ENCODE assay signal across 14 cellular contexts in the genomic region with DNA sequence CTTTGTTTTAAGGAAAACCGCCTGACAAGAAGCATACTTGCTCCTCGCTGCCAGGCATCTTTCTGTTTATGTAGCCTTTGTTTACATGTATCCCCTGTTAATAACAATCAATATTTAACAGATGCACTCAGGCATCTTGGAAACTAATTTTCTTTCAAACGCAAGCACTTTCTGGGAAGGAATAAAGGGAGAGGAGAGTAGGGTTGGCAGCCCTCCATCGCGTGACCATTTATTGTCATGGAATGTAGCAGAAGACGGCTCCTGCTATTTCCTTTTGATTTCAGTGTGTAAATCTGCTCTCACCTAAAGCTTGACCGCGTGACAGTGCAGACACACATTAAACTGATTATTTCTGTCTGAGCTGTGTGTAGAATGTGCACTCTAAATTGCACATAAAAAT.
DNase-seq lines count a peak whose midpoint lies in the region; ATAC-seq, FAIRE-seq and TF ChIP-seq lines count a peak whose summit lies in the region.
"Had no signal": no experiment of that assay in that cellular context is flagged by ENCODE, and none has a peak within 500 bp of the region (broad histone marks: within the 10 kb centered on the region; RNA-seq: fewer than 3 reads in every experiment).

No MANE protein-coding gene starts in this region.

- H3K4me1 ChIP-seq in left ventricle myocardium inferior (no peaks in the 10 kb centered on the region), muscle layer of colon (ENCODE audit: insufficient read depth, low read length) (peaks cover 17% of the 10 kb centered on the region), uterus (no peaks in the 10 kb centered on the region)
- H3K4me1 ChIP-seq: left lung had no signal

- intact Hi-C loops in Right ventricle myocardium superior (cut with DNase I), result no loop called here
- intact Hi-C loops in left ventricle myocardium inferior (cut with micrococcal nuclease), result no loop called here
- intact Hi-C loops in uterus (cut with DNase I; ENCODE audit: low total_unique reads), result no loop called here

- peak; percentile 34 for ATAC-seq in Right ventricle myocardium superior (ENCODE audit: poor library complexity)
- ATAC-seq in GM18861 (IDR thresholded peaks at IDR 0.05; ENCODE audit: unreplicated experiment), result no peak
- no peak for ATAC-seq in GM21526 (IDR thresholded peaks at IDR 0.05; ENCODE audit: low FRiP score, unreplicated experiment)

- H3K27me3 ChIP-seq in left ventricle myocardium inferior (ENCODE audit: low read depth) (peaks cover 24% of the 10 kb centered on the region), muscle layer of colon (ENCODE audit: control insufficient read depth in 1 of 2, insufficient read depth in 2 of 2, low read length in 2 of 2) (no peaks in the 10 kb centered on the region), uterus (no peaks in the 10 kb centered on the region)
- H3K27me3 ChIP-seq: left lung had no signal

- no peaks in the 10 kb centered on the region for H3K9me3 ChIP-seq in left ventricle myocardium inferior (replicated peaks)
- H3K9me3 ChIP-seq in muscle layer of colon (ENCODE audit: low read length), result no peaks in the 10 kb centered on the region
- H3K9me3 ChIP-seq in uterus, result no peaks in the 10 kb centered on the region
- H3K9me3 ChIP-seq: left lung had no signal

- no peak overlapping the region for H3K27ac ChIP-seq in left ventricle myocardium inferior (replicated peaks)
- peak overlapping the region; percentile 49 for H3K27ac ChIP-seq in muscle layer of colon (ENCODE audit: low read depth, low read length)
- H3K27ac ChIP-seq in uterus, result no peak overlapping the region
- H3K27ac ChIP-seq: left lung had no signal

- TF ChIP-seq POLR2A in uterus (IDR thresholded peaks at IDR 0.05), result no peak

- FAIRE-seq in D721Med (lab: Jason Lieb, UNC), result no peak
- FAIRE-seq: GM12892 had no signal

- DNase-seq in Right ventricle myocardium superior (peak; percentile 56), left ventricle myocardium inferior (no peak), astrocyte of the hippocampus (ENCODE audit: low read depth, low spot score) (peak; percentile 72), uterus (peak; percentile 34 to 51), D721Med (ENCODE audit: insufficient read length, low spot score) (no peak)
- DNase-seq: activated T-cell treated with anti-CD3 and anti-CD28 coated beads, Interleukin-2, amount 50 U/mL, for 1 hour; DMS153; effector memory CD4-positive, alpha-beta T cell; left lung; NCI-H2029 had no signal

- H3K4me3 ChIP-seq in left ventricle myocardium inferior (no peak overlapping the region), muscle layer of colon (ENCODE audit: low read depth in 1 of 2, low read length in 2 of 2) (peak overlapping the region; percentile 25 to 52), uterus (peak overlapping the region in 1 of 2 donors; percentile 7)
- H3K4me3 ChIP-seq: left lung had no signal

- TF ChIP-seq CTCF in left ventricle myocardium inferior (IDR thresholded peaks at IDR 0.05; ENCODE audit: borderline replicate concordance), result no peak
- TF ChIP-seq CTCF in uterus (IDR thresholded peaks at IDR 0.05), result no peak
- no peak for TF ChIP-seq CTCF in D721Med (IDR thresholded peaks at IDR 0.05; ENCODE audit: insufficient read depth, missing control alignments)

- H3K36me3 ChIP-seq in left ventricle myocardium inferior (no peaks in the 10 kb centered on the region), muscle layer of colon (ENCODE audit: insufficient read depth, low read length) (no peaks in the 10 kb centered on the region), uterus (no peaks in the 10 kb centered on the region)
- H3K36me3 ChIP-seq: left lung had no signal

- H3K9ac ChIP-seq in muscle layer of colon (ENCODE audit: low read length), result no peak overlapping the region

Comparison
In these comparisons a context has a peak if more than half of its experiments do, and no peak if none do; other contexts are left out.
1. DNase-seq: peak in Right ventricle myocardium superior (single experiment), astrocyte of the hippocampus (single experiment) and uterus (2 of 2); none in left ventricle myocardium inferior (single experiment) and D721Med (single experiment).